14 cellular contexts compared by ENCODE assay signal in genomic region chr6:99495466-99495865, GRCh38. TPM values are rescaled to one million over a fixed set of nuclear protein-coding genes. Genes with fewer than 3 reads are reported as not detected.
DNase-seq lines count a peak whose midpoint lies in the region; ATAC-seq and TF ChIP-seq lines count a peak whose summit lies in the region.
"Had no signal": no experiment of that assay in that cellular context is flagged by ENCODE, and none has a peak within 500 bp of the region (broad histone marks: within the 10 kb centered on the region; RNA-seq: fewer than 3 reads in every experiment).

No MANE protein-coding gene starts in this region.

- POLR2A ChIA-PET in AG04449 (lab: Yijun Ruan, JAX), result no interaction called here
- POLR2A ChIA-PET in activated CD8-positive, alpha-beta T cell treated with anti-CD3 and anti-CD28 coated beads for 36 hours (lab: Charles Lee), result no interaction called here

- no peak overlapping the region for H3K27ac Mint-ChIP-seq in activated CD8-positive, alpha-beta T cell treated with anti-CD3 and anti-CD28 coated beads for 36 hours

- no peaks in the 10 kb centered on the region for H3K27me3 Mint-ChIP-seq in activated CD8-positive, alpha-beta T cell treated with anti-CD3 and anti-CD28 coated beads for 36 hours
- H3K27me3 Mint-ChIP-seq: CD4-positive, alpha-beta memory T cell had no signal

- TF ChIP-seq CTCF in AG04449 (IDR thresholded peaks at IDR 0.05; ENCODE audit: insufficient read depth, low read length, missing control alignments), result no peak
- TF ChIP-seq CTCF in activated CD8-positive, alpha-beta T cell treated with anti-CD3 and anti-CD28 coated beads for 36 hours (IDR thresholded peaks at IDR 0.05), result no peak

- H3K9ac ChIP-seq in adipocyte (ENCODE audit: low read length), result no peak overlapping the region

- CTCF ChIA-PET in AG04449 (lab: Yijun Ruan, JAX), result interaction anchor here (1.8 kb wide), 2 partner anchors 10 to 25 kb away, joined by 5 to 6 read pairs; no protein-coding TSS in a partner anchor
- CTCF ChIA-PET in activated CD8-positive, alpha-beta T cell treated with anti-CD3 and anti-CD28 coated beads for 36 hours (lab: Charles Lee), result interaction anchor here (0.9 to 1.1 kb wide), 2 partner anchors 18 to 28 kb away, joined by 3 to 5 read pairs; no protein-coding TSS in a partner anchor

- DNase-seq in AG04449 (ENCODE audit: low read depth, low spot score) (peak; percentile 7), EL (peak; percentile 2), adipocyte (ENCODE audit: low read depth) (peak; percentile 11), fibroblast of peridontal ligament (ENCODE audit: extremely low read depth) (peak; percentile 21), NCI-H2196 (lab: John Stamatoyannopoulos, UW; ENCODE audit: unreplicated experiment) (no peak), NCI-H1930 (lab: John Stamatoyannopoulos, UW) (no peak)
- DNase-seq in activated CD8-positive, alpha-beta T cell treated with anti-CD3 and anti-CD28 coated beads for 36 hours, result no peak
- DNase-seq: 8988T; BE2C; CD4-positive, alpha-beta memory T cell; DMS79; GDM1 had no signal

- H3K4me3 Mint-ChIP-seq in activated CD8-positive, alpha-beta T cell treated with anti-CD3 and anti-CD28 coated beads for 36 hours, result no peak overlapping the region
- H3K4me3 Mint-ChIP-seq: CD4-positive, alpha-beta memory T cell had no signal

- H3K36me3 ChIP-seq in adipocyte (ENCODE audit: control insufficient read depth, insufficient read depth, low read length, severe bottlenecking), result peaks cover 18% of the 10 kb centered on the region

- H3K4me1 Mint-ChIP-seq in activated CD8-positive, alpha-beta T cell treated with anti-CD3 and anti-CD28 coated beads for 36 hours (ENCODE audit: low read depth), result peaks cover 10% of the 10 kb centered on the region

- H3K27me3 ChIP-seq in adipocyte (replicated peaks; ENCODE audit: control insufficient read depth, insufficient read depth, low read length), result no peaks in the 10 kb centered on the region
- H3K27me3 ChIP-seq: BE2C had no signal

- H3K4me3 ChIP-seq in AG04449 (ENCODE audit: low read depth, low read length), result no peak overlapping the region
- no peak overlapping the region for H3K4me3 ChIP-seq in adipocyte (ENCODE audit: low read length)

- H3K9me3 Mint-ChIP-seq in activated CD8-positive, alpha-beta T cell treated with anti-CD3 and anti-CD28 coated beads for 36 hours, result no peaks in the 10 kb centered on the region
- H3K9me3 Mint-ChIP-seq: CD4-positive, alpha-beta memory T cell had no signal

- intact Hi-C loops in activated CD8-positive, alpha-beta T cell treated with anti-CD3 and anti-CD28 coated beads for 36 hours (cut with micrococcal nuclease), result no loop called here

- H3K36me3 Mint-ChIP-seq in activated CD8-positive, alpha-beta T cell treated with anti-CD3 and anti-CD28 coated beads for 36 hours (ENCODE audit: low read depth), result peaks cover 26% of the 10 kb centered on the region

- peaks cover 8% of the 10 kb centered on the region for H3K4me1 ChIP-seq in adipocyte (ENCODE audit: control insufficient read depth, insufficient read depth, low read length)

- ATAC-seq in activated CD8-positive, alpha-beta T cell treated with anti-CD3 and anti-CD28 coated beads for 36 hours, result no peak
- ATAC-seq in esophagus mucosa, result no peak
- ATAC-seq: HCT116 had no signal

- H3K9me3 ChIP-seq in adipocyte (ENCODE audit: control insufficient read depth, low read length), result no peaks in the 10 kb centered on the region
- H3K9me3 ChIP-seq: BE2C had no signal

RNA-seq across cellular contexts. Expression of gene USP45, which starts 19.8 kb away (rescaled TPM):
- 10 to 100 TPM; 26.5 to 28.1 TPM for total RNA-seq in activated CD8-positive, alpha-beta T cell treated with anti-CD3 and anti-CD28 coated beads for 36 hours
- total RNA-seq in esophagus mucosa, result 6.5 TPM

Comparison
In these comparisons a context has a peak if more than half of its experiments do, and no peak if none do; other contexts are left out.
1. DNase-seq: peak in AG04449 (single experiment), EL (single experiment), adipocyte (single experiment) and fibroblast of peridontal ligament (single experiment); none in NCI-H2196 (single experiment), activated CD8-positive, alpha-beta T cell treated with anti-CD3 and anti-CD28 coated beads for 36 hours (single experiment) and NCI-H1930 (0 of 2).